In genomic region chr22:37769056-37769455, GRCh38 we compare ENCODE assay signal across 1 cellular context.
TF ChIP-seq lines count a peak whose summit lies in the region.

No MANE protein-coding gene starts in this region.

TF ChIP-seq in HepG2, 621 proteins besides CTCF, POLR2A, EP300 and RAD21:
- TF ChIP-seq AGO2 (optimal IDR thresholded peaks at IDR 0.05; ENCODE audit: low read depth, low read length), result peak; percentile 33
- no peak for TF ChIP-seq MLLT10 (CRISPR knock-in tag; IDR thresholded peaks at IDR 0.05)
- no peak for TF ChIP-seq ESRRA (CRISPR knock-in tag; IDR thresholded peaks at IDR 0.05; ENCODE audit: low read depth)
- TF ChIP-seq TEAD2 (CRISPR knock-in tag; IDR thresholded peaks at IDR 0.05), result no peak
- TF ChIP-seq ZNF724P (CRISPR knock-in tag; IDR thresholded peaks at IDR 0.05; ENCODE audit: borderline replicate concordance), result no peak
- no peak for TF ChIP-seq ZNF761 (CRISPR knock-in tag; conservative IDR thresholded peaks at IDR 0.05)
